ENCODE assay signal across 12 cellular contexts in the genomic region with DNA sequence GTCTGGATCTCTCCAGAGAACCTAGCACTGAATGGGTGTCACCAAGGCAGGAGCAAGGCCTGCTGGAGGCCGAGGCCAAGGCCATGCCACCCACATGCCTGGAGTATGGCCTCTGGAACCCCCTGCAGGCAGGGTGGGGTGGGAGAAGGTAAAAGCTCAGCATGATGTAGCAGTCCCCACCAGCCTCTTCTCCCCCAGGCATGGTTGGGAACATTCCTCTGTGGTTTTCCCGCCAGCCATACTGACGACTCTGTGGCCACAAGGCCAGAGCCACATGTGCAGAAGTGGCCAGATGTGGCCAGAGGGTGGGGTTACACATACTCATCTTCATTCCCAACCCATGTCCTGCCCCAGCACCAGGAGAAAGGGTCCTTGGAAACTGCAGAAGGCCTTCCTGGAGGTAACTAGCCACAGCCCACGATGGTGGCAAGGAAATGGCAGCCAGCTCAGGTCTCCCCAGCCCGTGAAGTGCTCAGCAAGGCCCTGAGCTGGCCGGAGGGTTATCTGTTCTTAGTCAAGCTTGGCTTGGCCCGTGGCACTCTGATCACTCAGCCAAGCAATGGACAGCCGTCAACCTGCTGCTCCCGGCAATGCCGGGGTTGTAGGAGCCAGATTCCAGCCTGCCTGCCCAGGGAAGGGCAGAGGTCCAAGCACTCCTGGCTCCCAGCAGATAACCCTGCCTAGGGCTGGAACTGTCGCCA. TPM values are rescaled to one million over a fixed set of nuclear protein-coding genes. Genes with fewer than 3 reads are reported as not detected.
DNase-seq lines count a peak whose midpoint lies in the region; ATAC-seq, FAIRE-seq and TF ChIP-seq lines count a peak whose summit lies in the region.
"Had no signal": no experiment of that assay in that cellular context is flagged by ENCODE, and none has a peak within 500 bp of the region (broad histone marks: within the 10 kb centered on the region; RNA-seq: fewer than 3 reads in every experiment).

No MANE protein-coding gene starts in this region.

- no peak overlapping the region for H3K4me3 ChIP-seq in fibroblast of lung (replicated peaks in 1 of 4; ENCODE audit: control extremely low read depth in 1 of 4, insufficient read depth in 1 of 4, low read depth in 3 of 4, low read length in 4 of 4)
- H3K4me3 ChIP-seq: HAP-1 had no signal

- no peaks in the 10 kb centered on the region for H4K20me1 ChIP-seq in fibroblast of lung (ENCODE audit: control insufficient read depth, extremely low read depth, insufficient read depth, low read length)

- DNase-seq in RCC 7860 (ENCODE audit: low spot score) (peak; percentile 87), fibroblast of lung (ENCODE audit: low read depth in 2 of 2) (peak; percentile 60 to 66), osteocyte (ENCODE audit: extremely low spot score, unreplicated experiment) (no peak), NAMALWA (ENCODE audit: low spot score) (no peak), midbrain (lab: John Stamatoyannopoulos, UW) (no peak), NCI-H1694 treated with DMSO at 0.1 percent for 48 hours (lab: John Stamatoyannopoulos, UW) (no peak)
- DNase-seq: NCI-H1105, T-helper 17 cell had no signal

- peak overlapping the region; percentile 68 for H3K27ac ChIP-seq in C4-2B
- peak overlapping the region; percentile 87 for H3K27ac ChIP-seq in fibroblast of lung (ENCODE audit: insufficient read depth, low read length)

- H3K9ac ChIP-seq in fibroblast of lung (ENCODE audit: insufficient read depth, low read length): no peak overlapping the region

- ATAC-seq in HG03175 (IDR thresholded peaks at IDR 0.05; ENCODE audit: unreplicated experiment): no peak

- H3K27ac Mint-ChIP-seq in osteocyte (ENCODE audit: unreplicated experiment): peak overlapping the region; percentile 100
- H3K27ac Mint-ChIP-seq: T-helper 17 cell had no signal

- FAIRE-seq in RCC 7860 (lab: Jason Lieb, UNC): peak; percentile 74
- FAIRE-seq: G401.6 had no signal

- H3K4me1 ChIP-seq in fibroblast of lung (ENCODE audit: control insufficient read depth, extremely low read depth, insufficient read depth, low read length): peaks cover 21% of the 10 kb centered on the region

- no peaks in the 10 kb centered on the region for H3K9me3 Mint-ChIP-seq in osteocyte (ENCODE audit: unreplicated experiment)

- no peaks in the 10 kb centered on the region for H3K27me3 ChIP-seq in fibroblast of lung (ENCODE audit: control insufficient read depth, insufficient read depth, low read length)

- no peaks in the 10 kb centered on the region for H3K27me3 Mint-ChIP-seq in osteocyte (ENCODE audit: unreplicated experiment)
- H3K27me3 Mint-ChIP-seq: T-helper 17 cell had no signal

- peaks cover 8% of the 10 kb centered on the region for H3K79me2 ChIP-seq in fibroblast of lung (ENCODE audit: control insufficient read depth, insufficient read depth, low read length)

- H3K36me3 ChIP-seq in fibroblast of lung (ENCODE audit: control insufficient read depth, insufficient read depth, low read length): no peaks in the 10 kb centered on the region

- no peak overlapping the region for H3K4me2 ChIP-seq in fibroblast of lung (ENCODE audit: extremely low read depth, insufficient read depth, low read length)

- no peak overlapping the region for H2AFZ ChIP-seq in fibroblast of lung (ENCODE audit: low read length)

- no peak for TF ChIP-seq CTCF in C4-2B (conservative IDR thresholded peaks at IDR 0.05)
- TF ChIP-seq CTCF in fibroblast of lung (conservative IDR thresholded peaks at IDR 0.05 in 1 of 2, IDR thresholded peaks at IDR 0.05 in 1 of 2; ENCODE audit: low read depth in 1 of 2, low read length in 2 of 2): no peak
- TF ChIP-seq CTCF in osteocyte (IDR thresholded peaks at IDR 0.05): no peak

- H3K4me1 Mint-ChIP-seq in osteocyte (ENCODE audit: unreplicated experiment): peaks cover 42% of the 10 kb centered on the region

- H3K4me3 Mint-ChIP-seq in osteocyte (ENCODE audit: unreplicated experiment): no peak overlapping the region

- no peaks in the 10 kb centered on the region for H3K9me3 ChIP-seq in fibroblast of lung (ENCODE audit: control insufficient read depth, insufficient read depth, low read depth, low read length)
- H3K9me3 ChIP-seq: HAP-1 had no signal

- H3K36me3 Mint-ChIP-seq in osteocyte (ENCODE audit: unreplicated experiment): peaks cover 2% of the 10 kb centered on the region

RNA-seq across cellular contexts. Expression of gene HDAC5, which starts 26.2 kb away (rescaled TPM):
- total RNA-seq in fibroblast of lung: 66.8 and 125 TPM in 2 replicates
- polyA plus RNA-seq in fibroblast of lung: 31.3 and 35.1 TPM in 2 replicates
- polyA plus RNA-seq in fibroblast of lung (2012): 55.6 and 56.9 TPM in 2 replicates
- 205 and 240 TPM in 2 replicates for polyA minus RNA-seq in fibroblast of lung (ENCODE audit: low replicate concordance)
- 42.0 and 44.4 TPM in 2 replicates for total RNA-seq in osteocyte

RNA-seq across cellular contexts. Expression of gene G6PC3, which starts 26.7 kb away (rescaled TPM):
- 12.3 and 40.0 TPM in 2 replicates for total RNA-seq in fibroblast of lung
- 76.1 and 113 TPM in 2 replicates for polyA plus RNA-seq in fibroblast of lung
- 99.8 and 147 TPM in 2 replicates for polyA plus RNA-seq in fibroblast of lung (2012)
- 190 and 204 TPM in 2 replicates for polyA minus RNA-seq in fibroblast of lung (ENCODE audit: low replicate concordance)
- total RNA-seq in osteocyte: 60.3 TPM in 2 replicates

RNA-seq across cellular contexts. Expression of gene LSM12, which starts 30.8 kb away (rescaled TPM):
- total RNA-seq in fibroblast of lung (21.8 and 25.6 TPM in 2 replicates), osteocyte (49.3 and 49.5 TPM in 2 replicates)
- polyA plus RNA-seq in fibroblast of lung: 79.3 and 86.4 TPM in 2 replicates
- polyA plus RNA-seq in fibroblast of lung (2012): 49.0 and 51.2 TPM in 2 replicates
- polyA minus RNA-seq in fibroblast of lung (ENCODE audit: low replicate concordance): 41.1 and 55.5 TPM in 2 replicates

RNA-seq across cellular contexts. Expression of gene HROB, which starts 44.5 kb away (rescaled TPM):
- total RNA-seq in fibroblast of lung (1.0 and 1.5 TPM in 2 replicates), osteocyte (2.2 and 2.3 TPM in 2 replicates)
- polyA plus RNA-seq in fibroblast of lung: 1.8 and 4.7 TPM in 2 replicates
- 1.4 and 4.5 TPM in 2 replicates for polyA plus RNA-seq in fibroblast of lung (2012)
- polyA minus RNA-seq in fibroblast of lung (ENCODE audit: low replicate concordance): 2.3 and 16.6 TPM in 2 replicates

Comparison
In these comparisons a context has a peak if more than half of its experiments do, and no peak if none do; other contexts are left out.
1. DNase-seq: peak in RCC 7860 (single experiment) and fibroblast of lung (2 of 2); none in osteocyte (single experiment), NAMALWA (single experiment), midbrain (single experiment) and NCI-H1694 treated with DMSO at 0.1 percent for 48 hours (single experiment).